38 cellular contexts compared by ENCODE assay signal in genomic region chr1:33826711-33827110, GRCh38. TPM values are rescaled to one million over a fixed set of nuclear protein-coding genes. Genes with fewer than 3 reads are reported as not detected.
"Had no signal": no experiment of that assay in that cellular context is flagged by ENCODE, and none has a peak within 500 bp of the region (broad histone marks: within the 10 kb centered on the region; RNA-seq: fewer than 3 reads in every experiment).

No MANE protein-coding gene starts in this region.

- H3K27me3 ChIP-seq: adrenal gland, body of pancreas, brain microvascular endothelial cell, breast epithelium had no signal

- H3K27ac Mint-ChIP-seq: activated CD4-positive, alpha-beta memory T cell treated with anti-CD3 and anti-CD28 coated beads, Interleukin-2, amount 10 ng/mL, durations not matched to agents 7 days and 5 days; activated CD4-positive, alpha-beta T cell treated with anti-CD3 and anti-CD28 coated beads for 36 hours; activated CD8-positive, alpha-beta memory T cell treated with anti-CD3 and anti-CD28 coated beads, Interleukin-2, amount 10 ng/mL, durations not matched to agents 7 days and 5 days; activated CD8-positive, alpha-beta T cell treated with anti-CD3 and anti-CD28 coated beads, Interleukin-2, amount 10 ng/mL, durations not matched to agents 7 days and 5 days; activated naive CD4-positive, alpha-beta T cell treated with anti-CD3 and anti-CD28 coated beads for 36 hours; activated naive CD4-positive, alpha-beta T cell treated with anti-CD3 and anti-CD28 coated beads, Interleukin-2, amount 50 U/mL, for 72 hours; activated naive CD8-positive, alpha-beta T cell treated with anti-CD3 and anti-CD28 coated beads for 36 hours; activated T-cell treated with anti-CD3 and anti-CD28 coated beads, Interleukin-2, amount 50 U/mL, for 24 hours; activated T-helper 2 cell treated with anti-CD3 and anti-CD28 coated beads, Interferon-gamma antibody, Interleukin-2, Interleukin-4, amounts not matched to agents 10 μg/mL and 5 μg/mL and 100 μg/mL, durations not matched to agents 14 hours and 24 hours and 36 hours; T-helper 1 cell treated with Interleukin-12 subunit alpha and Interleukin-12 subunit beta and Interleukin-4 antibody, amounts not matched to agents 30 μg/mL and 1 μg/mL, for 36 hours; T-helper 2 cell treated with Interferon-gamma antibody and Interleukin-4, amounts not matched to agents 5 μg/mL and 100 μg/mL, for 36 hours; WTC11 had no signal

- DNase-seq: activated CD4-positive, alpha-beta memory T cell treated with anti-CD3 and anti-CD28 coated beads, Interleukin-2, amount 10 ng/mL, durations not matched to agents 7 days and 5 days; activated CD4-positive, alpha-beta T cell treated with anti-CD3 and anti-CD28 coated beads for 1 hour; activated CD4-positive, alpha-beta T cell treated with anti-CD3 and anti-CD28 coated beads for 36 hours; activated CD4-positive, alpha-beta T cell treated with anti-CD3 and anti-CD28 coated beads for 48 hours; activated CD4-positive, alpha-beta T cell treated with anti-CD3 and anti-CD28 coated beads, Interleukin-2, amount 50 U/mL, for 48 hours; activated CD4-positive, CD25-positive, alpha-beta regulatory T cell; activated CD8-positive, alpha-beta memory T cell treated with anti-CD3 and anti-CD28 coated beads for 24 hours; activated CD8-positive, alpha-beta memory T cell treated with anti-CD3 and anti-CD28 coated beads, Interleukin-2, amount 10 ng/mL, durations not matched to agents 7 days and 5 days; activated CD8-positive, alpha-beta memory T cell treated with anti-CD3 and anti-CD28 coated beads, Interleukin-2, amount 50 U/mL, for 48 hours; activated CD8-positive, alpha-beta T cell treated with anti-CD3 and anti-CD28 coated beads, Interleukin-2, amount 10 ng/mL, durations not matched to agents 7 days and 5 days; activated effector memory CD4-positive, alpha-beta T cell treated with Interleukin-2 at 50 U/mL for 16 hours; activated gamma-delta T cell; activated naive CD4-positive, alpha-beta T cell; activated naive CD4-positive, alpha-beta T cell treated with anti-CD3 and anti-CD28 coated beads for 36 hours; activated naive CD4-positive, alpha-beta T cell treated with anti-CD3 and anti-CD28 coated beads, Interleukin-2, amount 50 U/mL, for 16 hours; activated naive CD8-positive, alpha-beta T cell treated with anti-CD3 and anti-CD28 coated beads for 36 hours; activated T-cell treated with anti-CD3 and anti-CD28 coated beads, Interleukin-2, amount 50 U/mL, for 24 hours; activated T-cell treated with anti-CD3 and anti-CD28 coated beads, Interleukin-2, amount 50 U/mL, for 48 hours; adrenal gland; amniotic stem cell; aorta; body of pancreas; brain microvascular endothelial cell; central memory CD4-positive, alpha-beta T cell; SW 1271; T-helper 1 cell; T-helper 2 cell; T-helper 9 cell; WERI-Rb-1 had no signal

- H3K36me3 ChIP-seq: adrenal gland, brain microvascular endothelial cell, breast epithelium, WERI-Rb-1 had no signal

- H3K4me1 ChIP-seq: adrenal gland, body of pancreas, breast epithelium had no signal

- FAIRE-seq: astrocyte, TTC549 had no signal

- H3K4me1 Mint-ChIP-seq: activated CD4-positive, alpha-beta memory T cell treated with anti-CD3 and anti-CD28 coated beads, Interleukin-2, amount 10 ng/mL, durations not matched to agents 7 days and 5 days; activated CD4-positive, alpha-beta T cell treated with anti-CD3 and anti-CD28 coated beads for 36 hours; activated CD8-positive, alpha-beta memory T cell treated with anti-CD3 and anti-CD28 coated beads, Interleukin-2, amount 10 ng/mL, durations not matched to agents 7 days and 5 days; activated naive CD8-positive, alpha-beta T cell treated with anti-CD3 and anti-CD28 coated beads for 36 hours; WTC11 had no signal

- H3K27me3 Mint-ChIP-seq: activated CD4-positive, alpha-beta memory T cell treated with anti-CD3 and anti-CD28 coated beads, Interleukin-2, amount 10 ng/mL, durations not matched to agents 7 days and 5 days; activated CD8-positive, alpha-beta memory T cell treated with anti-CD3 and anti-CD28 coated beads, Interleukin-2, amount 10 ng/mL, durations not matched to agents 7 days and 5 days had no signal

- H3K9me3 Mint-ChIP-seq: activated naive CD8-positive, alpha-beta T cell treated with anti-CD3 and anti-CD28 coated beads for 36 hours; activated T-cell treated with anti-CD3 and anti-CD28 coated beads, Interleukin-2, amount 50 U/mL, for 24 hours; T-helper 1 cell treated with Interleukin-12 subunit alpha and Interleukin-12 subunit beta and Interleukin-4 antibody, amounts not matched to agents 30 μg/mL and 1 μg/mL, for 36 hours had no signal

- H3K9me3 ChIP-seq: adrenal gland, body of pancreas, breast epithelium had no signal

- H3K36me3 Mint-ChIP-seq: activated CD8-positive, alpha-beta memory T cell treated with anti-CD3 and anti-CD28 coated beads, Interleukin-2, amount 10 ng/mL, durations not matched to agents 7 days and 5 days; activated naive CD4-positive, alpha-beta T cell treated with anti-CD3 and anti-CD28 coated beads, Interleukin-2, amount 50 U/mL, for 72 hours; activated naive CD8-positive, alpha-beta T cell treated with anti-CD3 and anti-CD28 coated beads for 36 hours had no signal

- H3K4me3 Mint-ChIP-seq: activated CD4-positive, alpha-beta memory T cell treated with anti-CD3 and anti-CD28 coated beads, Interleukin-2, amount 10 ng/mL, durations not matched to agents 7 days and 5 days; activated CD4-positive, alpha-beta T cell treated with anti-CD3 and anti-CD28 coated beads for 36 hours; activated CD8-positive, alpha-beta memory T cell treated with anti-CD3 and anti-CD28 coated beads, Interleukin-2, amount 10 ng/mL, durations not matched to agents 7 days and 5 days; activated CD8-positive, alpha-beta T cell treated with anti-CD3 and anti-CD28 coated beads, Interleukin-2, amount 10 ng/mL, durations not matched to agents 7 days and 5 days; activated naive CD4-positive, alpha-beta T cell treated with anti-CD3 and anti-CD28 coated beads for 36 hours; activated naive CD8-positive, alpha-beta T cell treated with anti-CD3 and anti-CD28 coated beads for 36 hours; activated T-cell treated with anti-CD3 and anti-CD28 coated beads, Interleukin-2, amount 50 U/mL, for 24 hours; T-helper 1 cell treated with Interleukin-12 subunit alpha and Interleukin-12 subunit beta and Interleukin-4 antibody, amounts not matched to agents 30 μg/mL and 1 μg/mL, for 36 hours; T-helper 2 cell treated with Interferon-gamma antibody and Interleukin-4, amounts not matched to agents 5 μg/mL and 100 μg/mL, for 36 hours; WTC11 had no signal

- H3K4me3 ChIP-seq: adrenal gland, body of pancreas, breast epithelium had no signal

- H3K27ac ChIP-seq: adrenal gland, body of pancreas, brain microvascular endothelial cell, breast epithelium, WERI-Rb-1 had no signal

RNA-seq across cellular contexts. Expression of gene HMGB4, which starts 37.2 kb away (rescaled TPM):
- total RNA-seq: activated CD4-positive, alpha-beta memory T cell treated with anti-CD3 and anti-CD28 coated beads, Interleukin-2, amount 10 ng/mL, durations not matched to agents 7 days and 5 days; activated CD4-positive, alpha-beta T cell treated with anti-CD3 and anti-CD28 coated beads for 36 hours; activated CD8-positive, alpha-beta memory T cell treated with anti-CD3 and anti-CD28 coated beads, Interleukin-2, amount 10 ng/mL, durations not matched to agents 7 days and 5 days; activated CD8-positive, alpha-beta T cell treated with anti-CD3 and anti-CD28 coated beads, Interleukin-2, amount 10 ng/mL, durations not matched to agents 7 days and 5 days; activated naive CD4-positive, alpha-beta T cell treated with anti-CD3 and anti-CD28 coated beads for 36 hours; activated naive CD4-positive, alpha-beta T cell treated with anti-CD3 and anti-CD28 coated beads, Interleukin-2, amount 50 U/mL, for 72 hours; activated naive CD8-positive, alpha-beta T cell treated with anti-CD3 and anti-CD28 coated beads for 36 hours; activated T-helper 2 cell treated with anti-CD3 and anti-CD28 coated beads, Interferon-gamma antibody, Interleukin-2, Interleukin-4, amounts not matched to agents 10 μg/mL and 5 μg/mL and 100 μg/mL, durations not matched to agents 14 hours and 24 hours and 36 hours; adrenal gland; aorta; astrocyte; body of pancreas; breast epithelium; cardiac septum; WTC11 had no signal
